2 cellular contexts compared by ENCODE assay signal in the genomic region with DNA sequence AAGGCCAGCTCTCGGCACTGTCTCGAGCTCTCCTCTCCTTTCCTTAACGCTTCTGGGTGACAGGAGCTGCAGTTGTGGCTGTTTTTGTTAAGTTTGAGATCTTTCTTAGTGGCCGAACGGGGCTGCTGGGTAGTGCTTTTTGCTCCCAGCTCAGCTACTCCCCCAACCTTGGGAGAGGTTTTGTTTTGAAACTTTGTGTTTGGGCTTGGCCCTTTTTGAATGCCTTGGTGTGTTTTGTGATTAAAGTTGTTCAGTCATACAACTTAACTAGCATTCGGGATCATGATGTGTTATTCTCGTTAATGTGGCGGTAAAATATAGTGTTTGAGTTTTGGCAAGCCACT.
TF ChIP-seq lines count a peak whose summit lies in the region.

No MANE protein-coding gene starts in this region.

TF ChIP-seq in A549, 52 proteins besides CTCF, POLR2A, EP300 and RAD21:
- no peak for TF ChIP-seq PHF8 (IDR thresholded peaks at IDR 0.05; ENCODE audit: borderline replicate concordance, low read depth)

TF ChIP-seq in HCT116, 20 proteins besides CTCF, POLR2A, EP300 and RAD21:
- no peak for TF ChIP-seq ZNF274 (IDR thresholded peaks at IDR 0.05; ENCODE audit: low read depth, low read length)
- TF ChIP-seq JUND (IDR thresholded peaks at IDR 0.05), result no peak
- no peak for TF ChIP-seq REST (IDR thresholded peaks at IDR 0.05; ENCODE audit: low read depth)
- TF ChIP-seq, protein P1, sequence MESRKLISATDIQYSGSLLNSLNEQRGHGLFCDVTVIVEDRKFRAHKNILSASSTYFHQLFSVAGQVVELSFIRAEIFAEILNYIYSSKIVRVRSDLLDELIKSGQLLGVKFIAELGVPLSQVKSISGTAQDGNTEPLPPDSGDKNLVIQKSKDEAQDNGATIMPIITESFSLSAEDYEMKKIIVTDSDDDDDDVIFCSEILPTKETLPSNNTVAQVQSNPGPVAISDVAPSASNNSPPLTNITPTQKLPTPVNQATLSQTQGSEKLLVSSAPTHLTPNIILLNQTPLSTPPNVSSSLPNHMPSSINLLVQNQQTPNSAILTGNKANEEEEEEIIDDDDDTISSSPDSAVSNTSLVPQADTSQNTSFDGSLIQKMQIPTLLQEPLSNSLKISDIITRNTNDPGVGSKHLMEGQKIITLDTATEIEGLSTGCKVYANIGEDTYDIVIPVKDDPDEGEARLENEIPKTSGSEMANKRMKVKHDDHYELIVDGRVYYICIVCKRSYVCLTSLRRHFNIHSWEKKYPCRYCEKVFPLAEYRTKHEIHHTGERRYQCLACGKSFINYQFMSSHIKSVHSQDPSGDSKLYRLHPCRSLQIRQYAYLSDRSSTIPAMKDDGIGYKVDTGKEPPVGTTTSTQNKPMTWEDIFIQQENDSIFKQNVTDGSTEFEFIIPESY (IDR thresholded peaks at IDR 0.05; ENCODE audit: extremely low read depth, insufficient replicate concordance, low read length), result no peak
- no peak for TF ChIP-seq FOSL1 (IDR thresholded peaks at IDR 0.05; ENCODE audit: low read depth)
- TF ChIP-seq SIN3A (IDR thresholded peaks at IDR 0.05; ENCODE audit: low read depth), result no peak
- no peak for TF ChIP-seq ATF3 (IDR thresholded peaks at IDR 0.05)
- no peak for TF ChIP-seq ELF1 (IDR thresholded peaks at IDR 0.05; ENCODE audit: borderline replicate concordance, low read depth)
- TF ChIP-seq YY1 (IDR thresholded peaks at IDR 0.05; ENCODE audit: extremely low read depth, insufficient replicate concordance, low read depth, low read length), result no peak
- TF ChIP-seq CBX3 (IDR thresholded peaks at IDR 0.05; ENCODE audit: low read depth), result no peak
- no peak for TF ChIP-seq TCF7L2 (IDR thresholded peaks at IDR 0.05; ENCODE audit: borderline replicate concordance, extremely low read depth, insufficient read depth, insufficient read length)
TF ChIP-seq in HCT116: peak in this region for 0.
